34 cellular contexts compared by ENCODE assay signal in the genomic region with DNA sequence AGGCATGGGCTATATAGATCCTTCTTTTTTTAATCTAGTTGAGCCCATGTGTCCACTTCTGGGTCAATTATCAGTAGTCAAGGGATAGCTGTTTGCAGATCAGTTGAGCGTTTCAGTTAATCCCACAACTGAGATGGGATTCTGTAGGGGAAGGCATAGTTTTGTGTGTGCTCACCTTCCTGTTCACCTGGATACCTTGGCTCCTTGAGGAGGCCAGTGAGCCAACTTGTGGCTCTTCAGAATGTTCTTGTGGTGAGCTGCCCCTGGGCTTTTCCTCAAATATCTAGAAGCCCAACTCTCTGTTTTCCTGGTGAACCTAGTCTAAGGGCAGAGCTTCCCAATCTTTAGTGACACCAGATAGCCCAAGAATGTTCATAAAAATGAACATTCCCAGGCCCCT.
"Had no signal": no experiment of that assay in that cellular context is flagged by ENCODE, and none has a peak within 500 bp of the region (broad histone marks: within the 10 kb centered on the region; RNA-seq: fewer than 3 reads in every experiment).

No MANE protein-coding gene starts in this region.

- DNase-seq: Karpas-422, Kasumi-1, MG63, MM.1S, MV-4-11, NCI-H1048, NCI-H1092, NCI-H1092 treated with DMSO at 0.1 percent for 48 hours, NCI-H1105, NCI-H1105 treated with DMSO at 0.1 percent for 48 hours, NCI-H1417, NCI-H1417 treated with DMSO at 0.1 percent for 48 hours, NCI-H1436, NCI-H1436 treated with DMSO at 0.1 percent for 48 hours, NCI-H146, NCI-H1694, NCI-H1694 treated with DMSO at 0.1 percent for 48 hours, NCI-H187, NCI-H187 treated with DMSO at 0.1 percent for 48 hours, NCI-H1930, NCI-H2029, NCI-H2029 treated with DMSO at 0.1 percent for 48 hours, NCI-H2081, NCI-H2107, NCI-H2171, NCI-H2171 treated with DMSO at 0.1 percent for 48 hours, NCI-H2227 treated with DMSO at 0.1 percent for 48 hours, NCI-H226, NCI-H345, NCI-H446, NCI-H446 treated with DMSO at 0.1 percent for 48 hours, NCI-H510A, NCI-H510A treated with DMSO at 0.1 percent for 48 hours had no signal

- H3K36me3 ChIP-seq: MG63 had no signal

- H3K27ac ChIP-seq: KMS-11 had no signal

- H3K9ac ChIP-seq: KMS-11 had no signal

- H3K27me3 ChIP-seq: MG63 had no signal

- H3K4me3 ChIP-seq: MG63 had no signal

- H3K4me2 ChIP-seq: KMS-11 had no signal
